ENCODE assay signal across 1 cellular context in genomic region chr3:13002398-13003124, GRCh38.
TF ChIP-seq lines count a peak whose summit lies in the region.

No MANE protein-coding gene starts in this region.

TF ChIP-seq in K562, 482 proteins besides CTCF, POLR2A, EP300 and RAD21 (continued from another document and continues in another):
- TF ChIP-seq E2F5 (CRISPR knock-in tag; IDR thresholded peaks at IDR 0.05) (no peak), STAT5B (CRISPR knock-in tag; IDR thresholded peaks at IDR 0.05) (no peak), ZNF561 (CRISPR knock-in tag; conservative IDR thresholded peaks at IDR 0.05) (no peak), EHMT2 (IDR thresholded peaks at IDR 0.05) (no peak), ZNF140 (CRISPR knock-in tag; IDR thresholded peaks at IDR 0.05) (no peak), BRF1 (IDR thresholded peaks at IDR 0.05; ENCODE audit: borderline replicate concordance, extremely low read depth, insufficient read length) (no peak), EP400 (IDR thresholded peaks at IDR 0.05) (peak; percentile 18; the same call in 1 of the 2 replicates), PBX2 (CRISPR knock-in tag; IDR thresholded peaks at IDR 0.05; ENCODE audit: low read depth) (no peak), PBX2 (tag; conservative IDR thresholded peaks at IDR 0.05; ENCODE audit: low read depth) (no peak), ZNF639 (CRISPR knock-in tag; conservative IDR thresholded peaks at IDR 0.05 in 1 of 2, IDR thresholded peaks at IDR 0.05 in 1 of 2) (no peak), RAD51 (IDR thresholded peaks at IDR 0.05; ENCODE audit: borderline replicate concordance, low read depth) (no peak), ZNF274 (IDR thresholded peaks at IDR 0.05; ENCODE audit: borderline replicate concordance, low read depth, low read length) (no peak), MAX (CRISPR knock-in tag; IDR thresholded peaks at IDR 0.05) (no peak), HOXB6 (CRISPR knock-in tag; IDR thresholded peaks at IDR 0.05; ENCODE audit: borderline replicate concordance) (0 out of 2 replicates have a peak, but pooled peaks have one; percentile 76), HDAC6 (IDR thresholded peaks at IDR 0.05; ENCODE audit: low read depth, low read length) (no peak), DPF2 (IDR thresholded peaks at IDR 0.05) (no peak), ZBTB33 (CRISPR knock-in tag; IDR thresholded peaks at IDR 0.05) (no peak), MCM2 (IDR thresholded peaks at IDR 0.05; ENCODE audit: low read depth) (no peak), HNRNPL (IDR thresholded peaks at IDR 0.05; ENCODE audit: low read depth, low read length) (peak; percentile 72), ZNF780A (CRISPR knock-in tag; IDR thresholded peaks at IDR 0.05) (no peak), ID3 (CRISPR knock-in tag; IDR thresholded peaks at IDR 0.05) (no peak), ID3 (tag; IDR thresholded peaks at IDR 0.05) (0 out of 2 replicates have a peak, but pooled peaks have one; percentile 29), FOXM1 (IDR thresholded peaks at IDR 0.05; ENCODE audit: low read depth) (no peak; the same call in 1 of the 2 replicates), FOXM1 (CRISPR knock-in tag; IDR thresholded peaks at IDR 0.05; ENCODE audit: low read depth) (no peak), CREBBP (IDR thresholded peaks at IDR 0.05; ENCODE audit: low read depth, low read length) (no peak), ARHGAP35 (IDR thresholded peaks at IDR 0.05; ENCODE audit: partially characterized antibody) (peak; percentile 82), CCNT2 (IDR thresholded peaks at IDR 0.05; ENCODE audit: borderline replicate concordance, extremely low read depth, insufficient read length, low read depth, low read length) (no peak), PML (IDR thresholded peaks at IDR 0.05; ENCODE audit: low read length) (peak; percentile 100), POLR2AphosphoS2 (IDR thresholded peaks at IDR 0.05; ENCODE audit: low read length) (0 out of 2 replicates have a peak, but pooled peaks have one; percentile 64), ZHX1 (conservative IDR thresholded peaks at IDR 0.05; ENCODE audit: low read length) (no peak), NFRKB (IDR thresholded peaks at IDR 0.05; ENCODE audit: low read depth) (no peak), LEF1 (IDR thresholded peaks at IDR 0.05) (peak; percentile 91), PHTF2 (CRISPR knock-in tag; IDR thresholded peaks at IDR 0.05) (no peak), MXD1 (CRISPR knock-in tag; IDR thresholded peaks at IDR 0.05; ENCODE audit: borderline replicate concordance, poor library complexity, severe bottlenecking) (no peak), ARID1B (IDR thresholded peaks at IDR 0.05) (no peak), E2F8 (IDR thresholded peaks at IDR 0.05; ENCODE audit: low read depth, partially characterized antibody) (no peak), CEBPZ (IDR thresholded peaks at IDR 0.05; ENCODE audit: borderline replicate concordance, low read depth, low read length) (no peak), ZNF511 (CRISPR knock-in tag; IDR thresholded peaks at IDR 0.05) (no peak), PRPF4 (IDR thresholded peaks at IDR 0.05; ENCODE audit: insufficient read depth, low read depth, low read length, poor library complexity, severe bottlenecking) (no peak), ZNF668 (CRISPR knock-in tag; IDR thresholded peaks at IDR 0.05) (peak; percentile 52; the same call in 1 of the 2 replicates), ZNF398 (CRISPR knock-in tag; IDR thresholded peaks at IDR 0.05) (no peak)
